In the genomic region with DNA sequence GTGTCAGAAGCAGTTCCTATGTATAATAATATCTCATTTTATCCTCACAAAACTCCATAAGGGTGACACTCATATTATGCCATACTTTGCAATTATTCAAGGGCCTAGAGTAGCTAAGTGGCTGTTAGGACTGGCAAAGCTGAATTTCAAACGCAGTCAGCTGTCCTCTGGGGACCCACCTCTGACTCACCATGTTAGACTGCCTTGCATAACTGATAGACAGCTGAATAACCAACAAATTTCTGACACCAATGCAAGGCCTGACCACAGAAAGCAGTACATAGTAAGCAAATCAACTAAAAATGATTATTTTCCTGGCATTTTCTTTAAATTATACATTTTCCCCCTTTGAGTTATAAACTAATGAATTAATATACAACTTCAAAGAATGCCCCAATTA, we compare ENCODE assay signal across 9 cellular contexts.
A peak's percentile ranks its signal among the peaks of the same experiment; 100 is the strongest.
DNase-seq lines count a peak whose midpoint lies in the region; ATAC-seq and TF ChIP-seq lines count a peak whose summit lies in the region.
"Had no signal": no experiment of that assay in that cellular context is flagged by ENCODE, and none has a peak within 500 bp of the region (broad histone marks: within the 10 kb centered on the region; RNA-seq: fewer than 3 reads in every experiment).

No MANE protein-coding gene starts in this region.

- ATAC-seq in HG03342 (IDR thresholded peaks at IDR 0.05; ENCODE audit: unreplicated experiment) (peak; percentile 50), GM18909 (IDR thresholded peaks at IDR 0.05; ENCODE audit: poor library complexity, unreplicated experiment) (no peak)
- peak; percentile 69 for ATAC-seq in activated CD8-positive, alpha-beta T cell treated with anti-CD3 and anti-CD28 coated beads for 36 hours

- peaks cover 21% of the 10 kb centered on the region for H3K4me1 Mint-ChIP-seq in CD14-positive monocyte
- peaks cover 42% of the 10 kb centered on the region for H3K4me1 Mint-ChIP-seq in activated CD8-positive, alpha-beta T cell treated with anti-CD3 and anti-CD28 coated beads for 36 hours (ENCODE audit: low read depth)

- CTCF ChIA-PET in activated CD8-positive, alpha-beta T cell treated with anti-CD3 and anti-CD28 coated beads for 36 hours (lab: Charles Lee): interaction anchor here (1.2 to 1.8 kb wide), 2 partner anchors 9 to 252 kb away, joined by 3 to 8 read pairs; partner anchors contain the start of gene PTGER4

- no peaks in the 10 kb centered on the region for H3K36me3 Mint-ChIP-seq in CD14-positive monocyte
- no peaks in the 10 kb centered on the region for H3K36me3 Mint-ChIP-seq in activated CD8-positive, alpha-beta T cell treated with anti-CD3 and anti-CD28 coated beads for 36 hours (ENCODE audit: low read depth)

- intact Hi-C loops in CD14-positive monocyte (cut with micrococcal nuclease): no loop called here
- intact Hi-C loops in activated CD8-positive, alpha-beta T cell treated with anti-CD3 and anti-CD28 coated beads for 36 hours (cut with micrococcal nuclease): no loop called here

- no peaks in the 10 kb centered on the region for H3K36me3 ChIP-seq in kidney epithelial cell (ENCODE audit: control insufficient read depth, insufficient read depth, low read length)
- H3K36me3 ChIP-seq: adrenal gland had no signal

- H3K4me3 Mint-ChIP-seq in CD14-positive monocyte: no peak overlapping the region
- H3K4me3 Mint-ChIP-seq in activated CD8-positive, alpha-beta T cell treated with anti-CD3 and anti-CD28 coated beads for 36 hours: no peak overlapping the region

- peak; percentile 77 for DNase-seq in CD14-positive monocyte (ENCODE audit: low spot score)
- peak; percentile 51 for DNase-seq in activated CD8-positive, alpha-beta T cell treated with anti-CD3 and anti-CD28 coated beads for 36 hours
- DNase-seq in kidney epithelial cell (ENCODE audit: low read depth): peak; percentile 32
- DNase-seq in DMS79 (lab: John Stamatoyannopoulos, UW): no peak
- DNase-seq in stimulated activated CD4-positive, alpha-beta T cell treated with anti-CD3 and anti-CD28 coated beads, Interleukin-4, amount 100 ng/mL, for 4 hours: no peak
- no peak for DNase-seq in NCI-H446 treated with DMSO at 0.1 percent for 48 hours (lab: John Stamatoyannopoulos, UW)
- DNase-seq: adrenal gland had no signal

- H3K27me3 Mint-ChIP-seq in CD14-positive monocyte (ENCODE audit: low read depth in 3 of 3): peaks cover 0 to 4% (median 2%) of the 10 kb centered on the region in 3 donors
- no peaks in the 10 kb centered on the region for H3K27me3 Mint-ChIP-seq in activated CD8-positive, alpha-beta T cell treated with anti-CD3 and anti-CD28 coated beads for 36 hours

- TF ChIP-seq CTCF in CD14-positive monocyte (IDR thresholded peaks at IDR 0.05): no peak
- TF ChIP-seq CTCF in activated CD8-positive, alpha-beta T cell treated with anti-CD3 and anti-CD28 coated beads for 36 hours (IDR thresholded peaks at IDR 0.05): no peak
- TF ChIP-seq CTCF in kidney epithelial cell (IDR thresholded peaks at IDR 0.05; ENCODE audit: insufficient read depth, low read length, poor library complexity, severe bottlenecking): no peak

- no peaks in the 10 kb centered on the region for H3K27me3 ChIP-seq in kidney epithelial cell (ENCODE audit: control insufficient read depth, insufficient read depth, low read length)
- H3K27me3 ChIP-seq: adrenal gland had no signal

- peaks cover 0 to 10% (median 2%) of the 10 kb centered on the region in 7 donors for H3K9me3 Mint-ChIP-seq in CD14-positive monocyte
- H3K9me3 Mint-ChIP-seq in activated CD8-positive, alpha-beta T cell treated with anti-CD3 and anti-CD28 coated beads for 36 hours: peaks cover 11% of the 10 kb centered on the region

- POLR2A ChIA-PET in activated CD8-positive, alpha-beta T cell treated with anti-CD3 and anti-CD28 coated beads for 36 hours (lab: Charles Lee): interaction anchor here (1.3 kb wide), 1 partner anchor 16 kb away, joined by 4 read pairs; no protein-coding TSS in a partner anchor

- H3K27ac Mint-ChIP-seq in CD14-positive monocyte: peak overlapping the region in 5 of 7 donors; percentile 26 to 70 (median 45)
- no peak overlapping the region for H3K27ac Mint-ChIP-seq in activated CD8-positive, alpha-beta T cell treated with anti-CD3 and anti-CD28 coated beads for 36 hours

- no peak overlapping the region for H3K4me3 ChIP-seq in kidney epithelial cell (ENCODE audit: low read depth, low read length)
- H3K4me3 ChIP-seq: adrenal gland had no signal

Comparison
In these comparisons a context has a peak if more than half of its experiments do, and no peak if none do; other contexts are left out.
1. DNase-seq: peak in CD14-positive monocyte (single experiment), activated CD8-positive, alpha-beta T cell treated with anti-CD3 and anti-CD28 coated beads for 36 hours (single experiment) and kidney epithelial cell (single experiment); none in DMS79 (single experiment), stimulated activated CD4-positive, alpha-beta T cell treated with anti-CD3 and anti-CD28 coated beads, Interleukin-4, amount 100 ng/mL, for 4 hours (0 of 2) and NCI-H446 treated with DMSO at 0.1 percent for 48 hours (single experiment).